In genomic region chr20:62141043-62141396, GRCh38 we compare ENCODE assay signal across 9 cellular contexts. TPM values are rescaled to one million over a fixed set of nuclear protein-coding genes. Genes with fewer than 3 reads are reported as not detected.
DNase-seq lines count a peak whose midpoint lies in the region; ATAC-seq and TF ChIP-seq lines count a peak whose summit lies in the region.
"Had no signal": no experiment of that assay in that cellular context is flagged by ENCODE, and none has a peak within 500 bp of the region (broad histone marks: within the 10 kb centered on the region; RNA-seq: fewer than 3 reads in every experiment).

No MANE protein-coding gene starts in this region.

- no peak for ATAC-seq in activated T-cell treated with anti-CD3 and anti-CD28 coated beads, Interleukin-2, amount 50 U/mL, for 4 hours
- no peak for ATAC-seq in activated T-helper 17 cell treated with anti-CD3 and anti-CD28 coated beads, Interleukin-2, amount 50 U/mL, for 72 hours (replicated peaks)

- H3K36me3 Mint-ChIP-seq in activated T-cell treated with anti-CD3 and anti-CD28 coated beads, Interleukin-2, amount 50 U/mL, for 4 hours (ENCODE audit: insufficient read depth) = peaks cover 38% of the 10 kb centered on the region
- H3K36me3 Mint-ChIP-seq in activated T-helper 17 cell treated with anti-CD3 and anti-CD28 coated beads, Interleukin-2, amount 50 U/mL, for 72 hours (ENCODE audit: low read depth) = peaks cover 64% of the 10 kb centered on the region

- peaks cover 48% of the 10 kb centered on the region for H3K4me1 Mint-ChIP-seq in activated T-cell treated with anti-CD3 and anti-CD28 coated beads, Interleukin-2, amount 50 U/mL, for 4 hours (ENCODE audit: low read depth)
- peaks cover 30% of the 10 kb centered on the region for H3K4me1 Mint-ChIP-seq in activated T-helper 17 cell treated with anti-CD3 and anti-CD28 coated beads, Interleukin-2, amount 50 U/mL, for 72 hours

- H3K36me3 ChIP-seq in liver (ENCODE audit: control insufficient read depth in 4 of 4, insufficient read depth in 3 of 4, low read depth in 1 of 4, low read length in 3 of 4) (peaks cover 15 to 42% (median 39%) of the 10 kb centered on the region in 4 donors), subcutaneous abdominal adipose tissue (ENCODE audit: control insufficient read depth in 5 of 5, insufficient read depth in 5 of 5, low read length in 5 of 5) (peaks cover 13 to 52% (median 41%) of the 10 kb centered on the region in 5 donors)

- H3K9ac ChIP-seq in liver (ENCODE audit: low read depth in 1 of 2, low read length in 2 of 2) (no peak overlapping the region), subcutaneous abdominal adipose tissue (ENCODE audit: low read length in 5 of 5) (peak overlapping the region in 3 of 5 donors; percentile 75 to 86 (median 85))

- H3K4me1 ChIP-seq in liver (ENCODE audit: control insufficient read depth in 4 of 4, insufficient read depth in 4 of 4, low read length in 3 of 4) (peaks cover 12 to 40% (median 30%) of the 10 kb centered on the region in 4 donors), subcutaneous abdominal adipose tissue (ENCODE audit: control insufficient read depth in 5 of 5, insufficient read depth in 5 of 5, low read length in 5 of 5) (peaks cover 7 to 39% (median 33%) of the 10 kb centered on the region in 5 donors)

- no peak for TF ChIP-seq CTCF in liver (IDR thresholded peaks at IDR 0.05; ENCODE audit: low read depth, low read length, missing input control)

- peak overlapping the region; percentile 19 to 90 for H3K27ac ChIP-seq in liver (ENCODE audit: low read depth in 1 of 2, low read length in 2 of 2)
- H3K27ac ChIP-seq in subcutaneous abdominal adipose tissue (ENCODE audit: low read depth, low read length) = peak overlapping the region; percentile 90

- peak overlapping the region; percentile 92 for H3K27ac Mint-ChIP-seq in activated T-helper 17 cell treated with anti-CD3 and anti-CD28 coated beads, Interleukin-2, amount 50 U/mL, for 72 hours

- no peaks in the 10 kb centered on the region for H3K27me3 Mint-ChIP-seq in activated T-cell treated with anti-CD3 and anti-CD28 coated beads, Interleukin-2, amount 50 U/mL, for 4 hours (ENCODE audit: low read depth)
- no peaks in the 10 kb centered on the region for H3K27me3 Mint-ChIP-seq in activated T-helper 17 cell treated with anti-CD3 and anti-CD28 coated beads, Interleukin-2, amount 50 U/mL, for 72 hours

- peak overlapping the region; percentile 94 for H3K4me3 Mint-ChIP-seq in activated T-cell treated with anti-CD3 and anti-CD28 coated beads, Interleukin-2, amount 50 U/mL, for 4 hours
- peak overlapping the region; percentile 92 for H3K4me3 Mint-ChIP-seq in activated T-helper 17 cell treated with anti-CD3 and anti-CD28 coated beads, Interleukin-2, amount 50 U/mL, for 72 hours

- DNase-seq in activated T-cell treated with anti-CD3 and anti-CD28 coated beads, Interleukin-2, amount 50 U/mL, for 4 hours = no peak
- no peak for DNase-seq in activated T-cell treated with anti-CD3 and anti-CD28 coated beads, Interleukin-2, amount 50 U/mL, for 48 hours
- DNase-seq in HuH-7 (ENCODE audit: low spot score) = no peak
- DNase-seq in NCI-H2196 treated with DMSO at 0.1 percent for 48 hours (lab: John Stamatoyannopoulos, UW; ENCODE audit: unreplicated experiment) = no peak
- DNase-seq in germinal center (ENCODE audit: low spot score) = no peak
- DNase-seq: activated effector memory CD4-positive, alpha-beta T cell treated with Interleukin-2 at 50 U/mL for 16 hours had no signal

- H3K9me3 ChIP-seq in liver (ENCODE audit: control insufficient read depth in 4 of 4, low read length in 3 of 4) = no peaks in the 10 kb centered on the region
- H3K9me3 ChIP-seq in subcutaneous abdominal adipose tissue (ENCODE audit: control insufficient read depth in 5 of 5, low read length in 5 of 5) = no peaks in the 10 kb centered on the region

- H3K27me3 ChIP-seq in liver (ENCODE audit: control insufficient read depth in 4 of 4, insufficient read depth in 4 of 4, low read length in 3 of 4) (no peaks in the 10 kb centered on the region), subcutaneous abdominal adipose tissue (ENCODE audit: control insufficient read depth in 5 of 5, insufficient read depth in 4 of 5, low read length in 5 of 5) (no peaks in the 10 kb centered on the region)

- H3K4me3 ChIP-seq in liver (ENCODE audit: low read depth in 1 of 3, low read length in 3 of 3) (no peak overlapping the region), subcutaneous abdominal adipose tissue (ENCODE audit: low read depth in 1 of 5, low read length in 5 of 5) (peak overlapping the region; percentile 21 to 82 (median 80))

- TF ChIP-seq RAD21 in liver (IDR thresholded peaks at IDR 0.05) = no peak

- WGBS in liver = 92% methylated on average over 7 of the region's 7 CpGs

- no peaks in the 10 kb centered on the region for H3K9me3 Mint-ChIP-seq in activated T-cell treated with anti-CD3 and anti-CD28 coated beads, Interleukin-2, amount 50 U/mL, for 4 hours
- no peaks in the 10 kb centered on the region for H3K9me3 Mint-ChIP-seq in activated T-helper 17 cell treated with anti-CD3 and anti-CD28 coated beads, Interleukin-2, amount 50 U/mL, for 72 hours

TF ChIP-seq in liver, 16 proteins besides CTCF, POLR2A, EP300 and RAD21:
- no peak for TF ChIP-seq GABPA (IDR thresholded peaks at IDR 0.05 in 1 of 2, conservative IDR thresholded peaks at IDR 0.05 in 1 of 2)
TF ChIP-seq in liver: peak in this region for 0.

RNA-seq across cellular contexts. Expression of gene PSMA7, which starts 2.2 kb away (rescaled TPM):
- total RNA-seq in activated T-cell treated with anti-CD3 and anti-CD28 coated beads, Interleukin-2, amount 50 U/mL, for 4 hours = 100 to 1,000 TPM; 651 to 699 (median 689) TPM
- total RNA-seq in activated T-helper 17 cell treated with anti-CD3 and anti-CD28 coated beads, Interleukin-2, amount 50 U/mL, for 72 hours = 100 to 1,000 TPM; 161 to 334 TPM
- total RNA-seq in liver = 100 to 1,000 TPM; 109 to 181 TPM
- polyA plus RNA-seq in liver = 100 to 1,000 TPM; 212 to 342 TPM

RNA-seq across cellular contexts. Expression of gene SS18L1, which starts 2.5 kb away (rescaled TPM):
- 10 to 100 TPM; 14.4 to 16.1 (median 14.5) TPM for total RNA-seq in activated T-cell treated with anti-CD3 and anti-CD28 coated beads, Interleukin-2, amount 50 U/mL, for 4 hours
- 10 to 100 TPM; 16.5 to 17.9 TPM for total RNA-seq in activated T-helper 17 cell treated with anti-CD3 and anti-CD28 coated beads, Interleukin-2, amount 50 U/mL, for 72 hours
- total RNA-seq in liver = 10 to 100 TPM; 17.3 to 24.3 TPM
- polyA plus RNA-seq in liver = 10 to 100 TPM in 1 of 2 donors, 1 to 10 TPM in 1; 6.1 to 16.1 TPM

RNA-seq across cellular contexts. Expression of gene LSM14B, which starts 18.7 kb away (rescaled TPM):
- total RNA-seq in activated T-cell treated with anti-CD3 and anti-CD28 coated beads, Interleukin-2, amount 50 U/mL, for 4 hours = 10 to 100 TPM; 35.2 to 41.3 (median 40.9) TPM
- total RNA-seq in activated T-helper 17 cell treated with anti-CD3 and anti-CD28 coated beads, Interleukin-2, amount 50 U/mL, for 72 hours = 10 to 100 TPM; 25.1 to 29.8 TPM
- total RNA-seq in liver = 10 to 100 TPM; 15.5 to 15.9 TPM
- 10 to 100 TPM in 1 of 2 donors, under 1 TPM in 1; 0.99 to 11.2 TPM for polyA plus RNA-seq in liver

RNA-seq across cellular contexts. Expression of gene MTG2, which starts 41.8 kb away (rescaled TPM):
- total RNA-seq in activated T-cell treated with anti-CD3 and anti-CD28 coated beads, Interleukin-2, amount 50 U/mL, for 4 hours = 10 to 100 TPM; 38.3 to 57.6 (median 49.8) TPM
- total RNA-seq in activated T-helper 17 cell treated with anti-CD3 and anti-CD28 coated beads, Interleukin-2, amount 50 U/mL, for 72 hours = 10 to 100 TPM; 19.7 to 40.2 TPM
- total RNA-seq in liver = 10 to 100 TPM; 13.0 to 26.8 TPM
- polyA plus RNA-seq in liver = 10 to 100 TPM; 22.0 to 28.0 TPM

Comparison
In these comparisons a context has a peak if more than half of its experiments do, and no peak if none do; other contexts are left out.
1. H3K4me3 ChIP-seq: peak in subcutaneous abdominal adipose tissue (5 of 5); none in liver (0 of 3).
2. H3K9ac ChIP-seq: peak in subcutaneous abdominal adipose tissue (3 of 5); none in liver (0 of 2).